Comparison of ENCODE assay signal across 29 cellular contexts in the genomic region with DNA sequence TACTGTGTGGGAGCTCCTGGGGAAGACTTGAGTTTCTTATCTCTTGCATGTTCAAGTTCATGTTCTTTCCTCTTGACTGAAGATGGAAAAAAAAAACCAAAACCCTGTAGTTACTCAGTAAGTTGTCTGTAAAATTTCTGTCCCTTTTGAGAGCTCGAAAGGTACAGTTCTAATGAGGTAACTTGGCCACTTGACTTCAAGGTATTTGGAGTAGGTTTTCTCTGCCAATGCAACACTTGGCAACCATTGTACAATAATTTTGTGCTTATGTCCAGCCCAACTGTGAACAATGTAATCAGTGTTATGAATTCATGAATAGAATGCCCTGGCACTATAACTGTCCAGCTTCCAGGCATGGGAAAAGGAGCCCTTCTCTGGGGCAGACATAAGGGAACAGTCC.
"Had no signal": no experiment of that assay in that cellular context is flagged by ENCODE, and none has a peak within 500 bp of the region (broad histone marks: within the 10 kb centered on the region; RNA-seq: fewer than 3 reads in every experiment).

No MANE protein-coding gene starts in this region.

- H3K36me3 ChIP-seq: brain microvascular endothelial cell, WERI-Rb-1 had no signal

- H3K36me3 Mint-ChIP-seq: activated naive CD8-positive, alpha-beta T cell treated with anti-CD3 and anti-CD28 coated beads for 36 hours had no signal

- DNase-seq: activated CD4-positive, alpha-beta memory T cell treated with anti-CD3 and anti-CD28 coated beads, Interleukin-2, amount 10 ng/mL, durations not matched to agents 7 days and 5 days; activated CD4-positive, alpha-beta T cell treated with anti-CD3 and anti-CD28 coated beads for 1 hour; activated CD4-positive, alpha-beta T cell treated with anti-CD3 and anti-CD28 coated beads for 48 hours; activated CD4-positive, CD25-positive, alpha-beta regulatory T cell; activated CD8-positive, alpha-beta memory T cell treated with anti-CD3 and anti-CD28 coated beads for 24 hours; activated CD8-positive, alpha-beta memory T cell treated with anti-CD3 and anti-CD28 coated beads, Interleukin-2, amount 10 ng/mL, durations not matched to agents 7 days and 5 days; activated CD8-positive, alpha-beta memory T cell treated with anti-CD3 and anti-CD28 coated beads, Interleukin-2, amount 50 U/mL, for 48 hours; activated effector memory CD4-positive, alpha-beta T cell treated with Interleukin-2 at 50 U/mL for 16 hours; activated naive CD4-positive, alpha-beta T cell; activated naive CD4-positive, alpha-beta T cell treated with anti-CD3 and anti-CD28 coated beads, Interleukin-2, amount 50 U/mL, for 16 hours; activated naive CD8-positive, alpha-beta T cell treated with anti-CD3 and anti-CD28 coated beads for 36 hours; activated T-cell treated with anti-CD3 and anti-CD28 coated beads, Interleukin-2, amount 50 U/mL, for 48 hours; amniotic stem cell; aorta; brain microvascular endothelial cell; Karpas-422; NCI-H1105; NCI-H1436; NCI-H1694 treated with DMSO at 0.1 percent for 48 hours; NCI-H2029; NCI-H510A; NCI-H526; NCI-H748 treated with DMSO at 0.1 percent for 48 hours; NK-92 treated with Interleukin-12 subunit alpha and Interleukin-12 subunit beta, amount 100 ng/mL, for 24 hours; PC-9; Right ventricle myocardium superior; T1000; WERI-Rb-1 had no signal

- H3K4me1 Mint-ChIP-seq: activated CD4-positive, alpha-beta memory T cell treated with anti-CD3 and anti-CD28 coated beads, Interleukin-2, amount 10 ng/mL, durations not matched to agents 7 days and 5 days; activated naive CD8-positive, alpha-beta T cell treated with anti-CD3 and anti-CD28 coated beads for 36 hours had no signal

- H3K4me3 Mint-ChIP-seq: activated CD4-positive, alpha-beta memory T cell treated with anti-CD3 and anti-CD28 coated beads, Interleukin-2, amount 10 ng/mL, durations not matched to agents 7 days and 5 days; activated CD8-positive, alpha-beta memory T cell treated with anti-CD3 and anti-CD28 coated beads, Interleukin-2, amount 10 ng/mL, durations not matched to agents 7 days and 5 days; activated naive CD8-positive, alpha-beta T cell treated with anti-CD3 and anti-CD28 coated beads for 36 hours had no signal

- H3K4me3 ChIP-seq: PC-9 had no signal

- FAIRE-seq: RCC 7860 had no signal

- H3K27me3 ChIP-seq: brain microvascular endothelial cell had no signal

- H3K27ac Mint-ChIP-seq: activated CD4-positive, alpha-beta memory T cell treated with anti-CD3 and anti-CD28 coated beads, Interleukin-2, amount 10 ng/mL, durations not matched to agents 7 days and 5 days; activated CD8-positive, alpha-beta memory T cell treated with anti-CD3 and anti-CD28 coated beads, Interleukin-2, amount 10 ng/mL, durations not matched to agents 7 days and 5 days; activated naive CD8-positive, alpha-beta T cell treated with anti-CD3 and anti-CD28 coated beads for 36 hours had no signal

- H3K9me3 Mint-ChIP-seq: activated CD4-positive, alpha-beta memory T cell treated with anti-CD3 and anti-CD28 coated beads, Interleukin-2, amount 10 ng/mL, durations not matched to agents 7 days and 5 days; activated naive CD8-positive, alpha-beta T cell treated with anti-CD3 and anti-CD28 coated beads for 36 hours had no signal
